In genomic region chr22:24188705-24189248, GRCh38 we compare ENCODE assay signal across 1 cellular context.
TF ChIP-seq lines count a peak whose summit lies in the region.

No MANE protein-coding gene starts in this region.

TF ChIP-seq in K562, 482 proteins besides CTCF, POLR2A, EP300 and RAD21:
- TF ChIP-seq CCNT2 (IDR thresholded peaks at IDR 0.05; ENCODE audit: borderline replicate concordance, extremely low read depth, insufficient read length, low read depth, low read length) (no peak), MTF1 (CRISPR knock-in tag; IDR thresholded peaks at IDR 0.05; ENCODE audit: borderline replicate concordance) (no peak), KAT8 (IDR thresholded peaks at IDR 0.05; ENCODE audit: low read depth) (no peak), ZFP36 (IDR thresholded peaks at IDR 0.05; ENCODE audit: low read depth, low read length, partially characterized antibody) (peak; percentile 29), E4F1 (CRISPR knock-in tag; IDR thresholded peaks at IDR 0.05; ENCODE audit: borderline replicate concordance) (no peak), MEF2D (tag; conservative IDR thresholded peaks at IDR 0.05; ENCODE audit: low read depth) (no peak)
